Comparison of ENCODE assay signal across 8 cellular contexts in the genomic region with DNA sequence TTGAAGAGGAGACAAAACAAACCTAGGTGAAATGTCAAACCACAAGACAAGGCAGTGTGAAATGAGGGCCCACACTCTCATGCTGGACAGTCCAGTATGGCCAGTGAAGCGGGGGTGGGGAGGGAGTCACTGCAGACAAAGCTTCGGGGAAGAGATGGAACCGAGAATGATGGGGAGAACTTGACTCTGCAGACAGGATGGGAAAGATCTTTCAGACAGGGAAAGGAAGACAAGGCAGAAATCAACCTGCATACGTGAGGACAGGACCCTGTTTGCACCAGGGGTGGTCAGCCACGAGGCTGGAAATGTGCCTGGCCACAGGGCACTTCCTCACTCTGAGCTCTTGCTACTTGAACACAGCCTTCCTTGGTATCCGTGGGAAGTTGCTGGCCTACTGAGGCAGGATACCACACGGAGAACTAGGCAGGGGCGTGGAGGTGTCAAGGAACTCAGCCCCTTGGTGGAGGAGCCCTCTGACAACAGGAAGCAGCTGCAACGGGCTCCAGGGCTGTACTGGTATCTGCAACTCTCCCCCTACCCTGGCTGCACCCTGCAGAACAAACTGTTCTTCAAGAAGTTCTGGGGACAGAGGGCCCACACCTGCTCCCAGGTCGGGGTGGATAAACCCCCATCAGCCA. TPM values are rescaled to one million over a fixed set of nuclear protein-coding genes. Genes with fewer than 3 reads are reported as not detected.
DNase-seq lines count a peak whose midpoint lies in the region; ATAC-seq, FAIRE-seq and TF ChIP-seq lines count a peak whose summit lies in the region.

No MANE protein-coding gene starts in this region.

- H3K18ac ChIP-seq in mesenchymal stem cell (ENCODE audit: low read depth in 1 of 2, low read length in 2 of 2): peak overlapping the region in 1 of 2 experiments; percentile 95

- no peaks in the 10 kb centered on the region for H3K79me1 ChIP-seq in mesenchymal stem cell (replicated peaks; ENCODE audit: low read length, poor library complexity, severe bottlenecking)

- no peak overlapping the region for H3K4me2 ChIP-seq in mesenchymal stem cell (ENCODE audit: low read length, poor library complexity, severe bottlenecking)

- intact Hi-C loops in kidney (cut with DNase I): loop anchor here (10.0 kb wide), 1 partner anchor 67 kb away; no protein-coding TSS in a partner anchor

- H3K27ac ChIP-seq in mesenchymal stem cell (ENCODE audit: low read length, poor library complexity, severe bottlenecking): peak overlapping the region; percentile 81
- H3K27ac ChIP-seq in kidney (ENCODE audit: low read depth in 2 of 2, low read length in 2 of 2): no peak overlapping the region

- peak overlapping the region in 1 of 2 experiments; percentile 32 for H2BK12ac ChIP-seq in mesenchymal stem cell (ENCODE audit: low read length in 2 of 2)

- H3K9ac ChIP-seq in mesenchymal stem cell (ENCODE audit: low read length) (no peak overlapping the region), kidney (ENCODE audit: low read length in 2 of 2) (no peak overlapping the region)

- no peaks in the 10 kb centered on the region for H3K27me3 ChIP-seq in mesenchymal stem cell (ENCODE audit: control insufficient read depth in 1 of 2, insufficient read depth in 1 of 2, low read length in 2 of 2)

- H3K4me3 Mint-ChIP-seq in stimulated activated naive CD8-positive, alpha-beta T cell treated with anti-CD3 and anti-CD28 coated beads, Interleukin-15, Interleukin-2, amounts not matched to agents 100 ng/mL and 50 ng/mL, for 24 hours: peak overlapping the region; percentile 60
- H3K4me3 Mint-ChIP-seq in activated T-cell treated with anti-CD3 and anti-CD28 coated beads, Interleukin-2, amount 50 U/mL, for 4 hours: peak overlapping the region; percentile 36

- H3K27me3 Mint-ChIP-seq in stimulated activated naive CD8-positive, alpha-beta T cell treated with anti-CD3 and anti-CD28 coated beads, Interleukin-15, Interleukin-2, amounts not matched to agents 100 ng/mL and 50 ng/mL, for 24 hours: no peaks in the 10 kb centered on the region
- no peaks in the 10 kb centered on the region for H3K27me3 Mint-ChIP-seq in activated T-cell treated with anti-CD3 and anti-CD28 coated beads, Interleukin-2, amount 50 U/mL, for 4 hours (ENCODE audit: low read depth)

- H3K14ac ChIP-seq in mesenchymal stem cell (ENCODE audit: low read length in 2 of 2): peak overlapping the region in 1 of 2 experiments; percentile 12

- H2BK5ac ChIP-seq in mesenchymal stem cell (ENCODE audit: low read depth, low read length, poor library complexity, severe bottlenecking): no peak overlapping the region

- H2AK5ac ChIP-seq in mesenchymal stem cell (ENCODE audit: low read length, severe bottlenecking): peak overlapping the region; percentile 49

- no peak overlapping the region for H3K4me3 ChIP-seq in mesenchymal stem cell (ENCODE audit: insufficient read depth in 1 of 2, low read depth in 1 of 2, low read length in 2 of 2)
- H3K4me3 ChIP-seq in kidney (ENCODE audit: low read length in 2 of 2): no peak overlapping the region

- peaks cover 49% of the 10 kb centered on the region for H3K4me1 ChIP-seq in mesenchymal stem cell (ENCODE audit: control insufficient read depth, insufficient read depth, low read depth, low read length)
- peaks cover 3 to 28% of the 10 kb centered on the region in 2 donors for H3K4me1 ChIP-seq in kidney (ENCODE audit: control insufficient read depth in 1 of 2, insufficient read depth in 1 of 2, low read depth in 1 of 2, low read length in 2 of 2)

- FAIRE-seq in kidney (lab: Jason Lieb, UNC): no peak

- H4K91ac ChIP-seq in mesenchymal stem cell (ENCODE audit: low read length): peak overlapping the region; percentile 72

- H4K8ac ChIP-seq in mesenchymal stem cell (ENCODE audit: low read length): peak overlapping the region; percentile 31

- no peak for DNase-seq in stimulated activated naive CD8-positive, alpha-beta T cell treated with anti-CD3 and anti-CD28 coated beads, Interleukin-15, Interleukin-2, amounts not matched to agents 100 U/mL and 50 U/mL, for 24 hours
- no peak for DNase-seq in activated T-cell treated with anti-CD3 and anti-CD28 coated beads, Interleukin-2, amount 50 U/mL, for 4 hours
- no peak for DNase-seq in mesenchymal stem cell
- DNase-seq in GM03348 (ENCODE audit: low spot score): no peak
- no peak for DNase-seq in NCI-H146 (lab: John Stamatoyannopoulos, UW)
- no peak for DNase-seq in kidney

- peak overlapping the region; percentile 94 for H3K27ac Mint-ChIP-seq in stimulated activated naive CD8-positive, alpha-beta T cell treated with anti-CD3 and anti-CD28 coated beads, Interleukin-15, Interleukin-2, amounts not matched to agents 100 ng/mL and 50 ng/mL, for 24 hours

- H3K4me1 Mint-ChIP-seq in stimulated activated naive CD8-positive, alpha-beta T cell treated with anti-CD3 and anti-CD28 coated beads, Interleukin-15, Interleukin-2, amounts not matched to agents 100 ng/mL and 50 ng/mL, for 24 hours (ENCODE audit: low read depth): peaks cover 90% of the 10 kb centered on the region
- peaks cover 70% of the 10 kb centered on the region for H3K4me1 Mint-ChIP-seq in activated T-cell treated with anti-CD3 and anti-CD28 coated beads, Interleukin-2, amount 50 U/mL, for 4 hours (ENCODE audit: low read depth)

- H3K36me3 Mint-ChIP-seq in stimulated activated naive CD8-positive, alpha-beta T cell treated with anti-CD3 and anti-CD28 coated beads, Interleukin-15, Interleukin-2, amounts not matched to agents 100 ng/mL and 50 ng/mL, for 24 hours (ENCODE audit: low read depth): peaks cover 4% of the 10 kb centered on the region
- H3K36me3 Mint-ChIP-seq in activated T-cell treated with anti-CD3 and anti-CD28 coated beads, Interleukin-2, amount 50 U/mL, for 4 hours (ENCODE audit: insufficient read depth): no peaks in the 10 kb centered on the region

- peak overlapping the region; percentile 9 for H2BK15ac ChIP-seq in mesenchymal stem cell (ENCODE audit: low read depth, poor library complexity, severe bottlenecking)

- H2AFZ ChIP-seq in mesenchymal stem cell (ENCODE audit: low read depth, low read length): no peak overlapping the region

- no peaks in the 10 kb centered on the region for H3K9me3 Mint-ChIP-seq in stimulated activated naive CD8-positive, alpha-beta T cell treated with anti-CD3 and anti-CD28 coated beads, Interleukin-15, Interleukin-2, amounts not matched to agents 100 ng/mL and 50 ng/mL, for 24 hours
- no peaks in the 10 kb centered on the region for H3K9me3 Mint-ChIP-seq in activated T-cell treated with anti-CD3 and anti-CD28 coated beads, Interleukin-2, amount 50 U/mL, for 4 hours

- H3K23ac ChIP-seq in mesenchymal stem cell (ENCODE audit: low read length in 2 of 2): no peak overlapping the region

- no peak for TF ChIP-seq CTCF in kidney (IDR thresholded peaks at IDR 0.05; ENCODE audit: borderline replicate concordance, extremely low read depth, insufficient read depth)

- WGBS in mesenchymal stem cell: 74% methylated on average over 10 of the region's 10 CpGs

- H2BK120ac ChIP-seq in mesenchymal stem cell (ENCODE audit: low read depth, low read length): no peak overlapping the region

- peak overlapping the region in 1 of 2 experiments; percentile 81 for H3K4ac ChIP-seq in mesenchymal stem cell (ENCODE audit: low read depth in 1 of 2, low read length in 2 of 2)

- ATAC-seq in stimulated activated naive CD8-positive, alpha-beta T cell treated with anti-CD3 and anti-CD28 coated beads, Interleukin-15, Interleukin-2, amounts not matched to agents 100 U/mL and 50 U/mL, for 24 hours: no peak
- no peak for ATAC-seq in activated T-cell treated with anti-CD3 and anti-CD28 coated beads, Interleukin-2, amount 50 U/mL, for 4 hours
- ATAC-seq in GM18858 (IDR thresholded peaks at IDR 0.05; ENCODE audit: unreplicated experiment): no peak

- H3K36me3 ChIP-seq in mesenchymal stem cell (ENCODE audit: control insufficient read depth in 1 of 2, insufficient read depth in 2 of 2, low read depth in 1 of 2, low read length in 2 of 2): peaks cover 0 to 5% of the 10 kb centered on the region in 2 experiments
- no peaks in the 10 kb centered on the region for H3K36me3 ChIP-seq in kidney (ENCODE audit: control insufficient read depth in 1 of 2, insufficient read depth in 2 of 2, low read length in 2 of 2)

- no peaks in the 10 kb centered on the region for H3K9me3 ChIP-seq in mesenchymal stem cell (ENCODE audit: control insufficient read depth, low read length)
- no peaks in the 10 kb centered on the region for H3K9me3 ChIP-seq in kidney (ENCODE audit: control insufficient read depth in 1 of 2, low read length in 2 of 2)

RNA-seq across cellular contexts. Expression of gene SRP14, which starts 9.3 kb away (rescaled TPM):
- 100 to 1,000 TPM; 186 to 222 (median 214) TPM for total RNA-seq in activated T-cell treated with anti-CD3 and anti-CD28 coated beads, Interleukin-2, amount 50 U/mL, for 4 hours
- polyA plus RNA-seq in mesenchymal stem cell (2013, experiment 1 of 2): 684 TPM
- 720 TPM for polyA plus RNA-seq in mesenchymal stem cell (2013, experiment 2 of 2)
- total RNA-seq in kidney: 190 TPM
- 867 TPM for polyA plus RNA-seq in kidney (ENCODE audit: insufficient read depth, low read depth, low replicate concordance)
